Comparison of ENCODE assay signal across 32 cellular contexts in the genomic region with DNA sequence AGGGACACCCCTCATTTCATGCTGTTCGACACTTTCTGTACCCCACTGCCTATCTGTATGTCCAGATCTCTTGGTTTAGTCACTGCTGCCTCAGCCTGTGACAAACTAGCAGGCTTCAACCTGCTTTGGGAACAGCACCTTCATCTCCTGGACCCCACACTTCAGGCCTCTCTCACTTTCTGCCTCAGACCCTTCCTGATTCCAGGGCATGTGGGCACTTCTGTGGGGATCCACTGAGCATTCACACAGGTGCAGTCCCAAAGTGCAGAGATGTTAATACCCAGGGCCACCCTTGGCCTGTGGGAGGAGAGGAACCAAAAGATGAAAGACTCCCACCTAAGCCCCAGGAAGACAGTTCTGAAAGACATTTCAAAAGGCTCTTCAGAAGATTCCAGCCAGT. TPM values are rescaled to one million over a fixed set of nuclear protein-coding genes. Genes with fewer than 3 reads are reported as not detected.
"Had no signal": no experiment of that assay in that cellular context is flagged by ENCODE, and none has a peak within 500 bp of the region (broad histone marks: within the 10 kb centered on the region; RNA-seq: fewer than 3 reads in every experiment).

No MANE protein-coding gene starts in this region.

- DNase-seq: hypothalamus; immature natural killer cell; kidney; left colon; midbrain; mucosa of descending colon; naive thymus-derived CD8-positive, alpha-beta T cell; nucleus accumbens; right cardiac atrium; stimulated activated CD4-positive, alpha-beta T cell treated with anti-CD3 and anti-CD28 coated beads, Interleukin-12 subunit alpha, Interleukin-12 subunit beta, amount 100 ng/mL, for 4 hours; stimulated activated CD4-positive, alpha-beta T cell treated with anti-CD3 and anti-CD28 coated beads, Interleukin-15, amount 100 ng/mL, for 24 hours; stimulated activated CD4-positive, alpha-beta T cell treated with anti-CD3 and anti-CD28 coated beads, Interleukin-2, amount 100 ng/mL, for 24 hours; stimulated activated CD4-positive, alpha-beta T cell treated with anti-CD3 and anti-CD28 coated beads, Interleukin-4, amount 100 ng/mL, for 1 hour; stimulated activated naive B cell treated with anti-CD40 and anti-IgM and Interleukin-4, amounts not matched to agents 10 μg/mL and 1 μg/mL and 100 μg/mL, for 72 hours; stimulated activated naive CD8-positive, alpha-beta T cell treated with anti-CD3 and anti-CD28 coated beads, Interleukin-15, Interleukin-2, amounts not matched to agents 100 U/mL and 50 U/mL, for 24 hours; stomach; testis; thyroid gland; transverse colon; upper lobe of left lung had no signal

- H3K36me3 ChIP-seq: left lung, stomach, thyroid gland, transverse colon, upper lobe of left lung had no signal

- H3K4me3 ChIP-seq: left lung, lung, mucosa of descending colon, skin epidermis, stomach, testis, thyroid gland, transverse colon, upper lobe of left lung had no signal

- H3K27ac ChIP-seq: left lung, parathyroid adenoma, skin epidermis, stomach, testis, thyroid gland, transverse colon, upper lobe of left lung had no signal

- ATAC-seq: left colon; left lung; mucosa of descending colon; naive thymus-derived CD8-positive, alpha-beta T cell; right cardiac atrium; sciatic nerve; stimulated activated naive B cell treated with anti-CD40 and anti-IgM and Interleukin-4, amounts not matched to agents 10 μg/mL and 1 μg/mL and 100 μg/mL, for 72 hours; stimulated activated naive CD8-positive, alpha-beta T cell treated with anti-CD3 and anti-CD28 coated beads, Interleukin-15, Interleukin-2, amounts not matched to agents 100 U/mL and 50 U/mL, for 24 hours had no signal

- H3K4me1 ChIP-seq: stomach, testis had no signal

- H3K27me3 Mint-ChIP-seq: naive thymus-derived CD8-positive, alpha-beta T cell had no signal

- H3K9me3 ChIP-seq: testis, thyroid gland had no signal

- H3K9ac ChIP-seq: parathyroid adenoma had no signal

- H3K27ac Mint-ChIP-seq: naive thymus-derived CD8-positive, alpha-beta T cell; nephron had no signal

- H3K27me3 ChIP-seq: left lung, stomach, testis, thyroid gland, transverse colon, upper lobe of left lung had no signal

- H3K4me3 Mint-ChIP-seq: immature natural killer cell; naive thymus-derived CD8-positive, alpha-beta T cell; nephron; neural crest cell; stimulated activated naive B cell treated with anti-CD40 and anti-IgM and Interleukin-4, amounts not matched to agents 10 μg/mL and 1 μg/mL and 100 μg/mL, for 72 hours had no signal

RNA-seq across cellular contexts. Expression of a gene that starts 29.4 kb away (rescaled TPM):
- total RNA-seq: kidney; left colon; left lung; lower leg skin; lung; mesenteric fat pad; naive thymus-derived CD8-positive, alpha-beta T cell; neural crest cell; osteoblast; pulmonary artery endothelial cell; renal cortical epithelial cell; thyroid gland; upper lobe of left lung had no signal
- polyA plus RNA-seq: immature natural killer cell; lung; naive thymus-derived CD8-positive, alpha-beta T cell; stomach had no signal
